Comparison of ENCODE assay signal across 37 cellular contexts in genomic region chr15:33320017-33320416, GRCh38. TPM values are rescaled to one million over a fixed set of nuclear protein-coding genes. Genes with fewer than 3 reads are reported as not detected.
"Had no signal": no experiment of that assay in that cellular context is flagged by ENCODE, and none has a peak within 500 bp of the region (broad histone marks: within the 10 kb centered on the region; RNA-seq: fewer than 3 reads in every experiment).

No MANE protein-coding gene starts in this region.

- H3K27me3 ChIP-seq: ascending aorta, breast epithelium had no signal

- ATAC-seq: activated naive CD4-positive, alpha-beta T cell treated with anti-CD3 and anti-CD28 coated beads, Interleukin-2, amount 50 U/mL, for 72 hours; activated naive CD8-positive, alpha-beta T cell treated with anti-CD3 and anti-CD28 coated beads, Interleukin-2, amount 50 U/mL, for 24 hours; activated T-cell treated with anti-CD3 and anti-CD28 coated beads, Interleukin-2, amount 50 U/mL, for 4 hours; activated T-cell treated with anti-CD3 and anti-CD28 coated beads, Interleukin-2, amount 50 U/mL, for 72 hours; activated T-helper 17 cell treated with anti-CD3 and anti-CD28 coated beads, Interleukin-2, amount 50 U/mL, for 72 hours; body of pancreas had no signal

- H3K9me3 ChIP-seq: adrenal gland, ascending aorta, body of pancreas, breast epithelium had no signal

- H3K4me3 ChIP-seq: adrenal gland, ascending aorta, body of pancreas, breast epithelium, cardiac muscle cell had no signal

- H3K27ac ChIP-seq: adrenal gland, ascending aorta, body of pancreas, brain microvascular endothelial cell, breast epithelium, cardiac muscle cell had no signal

- H3K4me1 Mint-ChIP-seq: activated naive CD4-positive, alpha-beta T cell treated with anti-CD3 and anti-CD28 coated beads, Interleukin-2, amount 10 ng/mL, durations not matched to agents 7 days and 5 days; activated T-helper 17 cell treated with anti-CD3 and anti-CD28 coated beads, Interleukin-2, amount 50 U/mL, for 72 hours; central memory CD8-positive, alpha-beta T cell had no signal

- H3K36me3 ChIP-seq: adrenal gland, ascending aorta, brain microvascular endothelial cell, breast epithelium, cardiac muscle cell had no signal

- DNase-seq: activated effector memory CD4-positive, alpha-beta T cell treated with anti-CD3 and anti-CD28 coated beads, Interleukin-2, amount 50 U/mL, for 16 hours; activated effector memory CD4-positive, alpha-beta T cell treated with Interleukin-2 at 50 U/mL for 16 hours; activated gamma-delta T cell; activated gamma-delta T cell treated with Interleukin-2 at 50 U/mL for 16 hours; activated naive CD4-positive, alpha-beta T cell; activated naive CD4-positive, alpha-beta T cell treated with anti-CD3 and anti-CD28 coated beads for 36 hours; activated naive CD4-positive, alpha-beta T cell treated with anti-CD3 and anti-CD28 coated beads, Interleukin-2, amount 10 ng/mL, durations not matched to agents 7 days and 5 days; activated naive CD4-positive, alpha-beta T cell treated with anti-CD3 and anti-CD28 coated beads, Interleukin-2, amount 50 U/mL, for 16 hours; activated naive CD4-positive, alpha-beta T cell treated with Interleukin-2 at 50 U/mL for 16 hours; activated naive CD8-positive, alpha-beta T cell treated with anti-CD3 and anti-CD28 coated beads for 36 hours; activated naive CD8-positive, alpha-beta T cell treated with anti-CD3 and anti-CD28 coated beads, Interleukin-2, amount 10 ng/mL, durations not matched to agents 7 days and 5 days; activated naive CD8-positive, alpha-beta T cell treated with anti-CD3 and anti-CD28 coated beads, Interleukin-2, amount 50 U/mL, for 24 hours; activated T-cell treated with anti-CD3 and anti-CD28 coated beads, Interleukin-2, amount 50 U/mL, for 24 hours; activated T-cell treated with anti-CD3 and anti-CD28 coated beads, Interleukin-2, amount 50 U/mL, for 4 hours; activated T-cell treated with anti-CD3 and anti-CD28 coated beads, Interleukin-2, amount 50 U/mL, for 48 hours; activated T-cell treated with anti-CD3 and anti-CD28 coated beads, Interleukin-2, amount 50 U/mL, for 72 hours; adrenal gland; amniotic stem cell; amygdala; anterior cingulate cortex; aorta; body of pancreas; brain microvascular endothelial cell; caudate nucleus; central memory CD4-positive, alpha-beta T cell; cerebellar nuclear complex had no signal

- H3K4me3 Mint-ChIP-seq: activated naive CD4-positive, alpha-beta T cell treated with anti-CD3 and anti-CD28 coated beads for 36 hours; activated naive CD4-positive, alpha-beta T cell treated with anti-CD3 and anti-CD28 coated beads, Interleukin-2, amount 10 ng/mL, durations not matched to agents 7 days and 5 days; activated naive CD4-positive, alpha-beta T cell treated with anti-CD3 and anti-CD28 coated beads, Interleukin-2, amount 50 U/mL, for 24 hours; activated naive CD8-positive, alpha-beta T cell; activated naive CD8-positive, alpha-beta T cell treated with anti-CD3 and anti-CD28 coated beads for 36 hours; activated naive CD8-positive, alpha-beta T cell treated with anti-CD3 and anti-CD28 coated beads, Interleukin-2, amount 10 ng/mL, durations not matched to agents 7 days and 5 days; activated naive CD8-positive, alpha-beta T cell treated with anti-CD3 and anti-CD28 coated beads, Interleukin-2, amount 50 U/mL, for 24 hours; activated T-cell treated with anti-CD3 and anti-CD28 coated beads, Interleukin-2, amount 50 U/mL, for 24 hours; activated T-cell treated with anti-CD3 and anti-CD28 coated beads, Interleukin-2, amount 50 U/mL, for 4 hours; activated T-cell treated with anti-CD3 and anti-CD28 coated beads, Interleukin-2, amount 50 U/mL, for 72 hours; activated T-helper 1 cell treated with anti-CD3 and anti-CD28 coated beads, Interleukin-12 subunit alpha, Interleukin-12 subunit beta, Interleukin-2, Interleukin-4 antibody, amounts not matched to agents 30 ng/mL and 10 ng/mL and 1 ng/mL, durations not matched to agents 14 hours and 24 hours and 36 hours; activated T-helper 17 cell treated with anti-CD3 and anti-CD28 coated beads, Interleukin-2, amount 50 U/mL, for 72 hours; brain; central memory CD8-positive, alpha-beta T cell had no signal

- H3K27me3 Mint-ChIP-seq: activated naive CD8-positive, alpha-beta T cell treated with anti-CD3 and anti-CD28 coated beads, Interleukin-2, amount 50 U/mL, for 24 hours had no signal

- H3K9me3 Mint-ChIP-seq: activated naive CD4-positive, alpha-beta T cell treated with anti-CD3 and anti-CD28 coated beads for 36 hours; activated naive CD4-positive, alpha-beta T cell treated with anti-CD3 and anti-CD28 coated beads, Interleukin-2, amount 10 ng/mL, durations not matched to agents 7 days and 5 days; activated naive CD4-positive, alpha-beta T cell treated with anti-CD3 and anti-CD28 coated beads, Interleukin-2, amount 50 U/mL, for 24 hours; activated naive CD4-positive, alpha-beta T cell treated with anti-CD3 and anti-CD28 coated beads, Interleukin-2, amount 50 U/mL, for 72 hours; activated naive CD8-positive, alpha-beta T cell treated with anti-CD3 and anti-CD28 coated beads for 36 hours; activated naive CD8-positive, alpha-beta T cell treated with anti-CD3 and anti-CD28 coated beads, Interleukin-2, amount 10 ng/mL, durations not matched to agents 7 days and 5 days; activated naive CD8-positive, alpha-beta T cell treated with anti-CD3 and anti-CD28 coated beads, Interleukin-2, amount 50 U/mL, for 24 hours; activated T-cell treated with anti-CD3 and anti-CD28 coated beads, Interleukin-2, amount 50 U/mL, for 24 hours; activated T-cell treated with anti-CD3 and anti-CD28 coated beads, Interleukin-2, amount 50 U/mL, for 4 hours; activated T-cell treated with anti-CD3 and anti-CD28 coated beads, Interleukin-2, amount 50 U/mL, for 72 hours; activated T-helper 1 cell treated with anti-CD3 and anti-CD28 coated beads, Interleukin-12 subunit alpha, Interleukin-12 subunit beta, Interleukin-2, Interleukin-4 antibody, amounts not matched to agents 30 ng/mL and 10 ng/mL and 1 ng/mL, durations not matched to agents 14 hours and 24 hours and 36 hours; activated T-helper 17 cell treated with anti-CD3 and anti-CD28 coated beads, Interleukin-2, amount 50 U/mL, for 72 hours; activated T-helper 2 cell treated with anti-CD3 and anti-CD28 coated beads, Interferon-gamma antibody, Interleukin-2, Interleukin-4, amounts not matched to agents 10 μg/mL and 5 μg/mL and 100 μg/mL, durations not matched to agents 14 hours and 24 hours and 36 hours; brain; central memory CD8-positive, alpha-beta T cell had no signal

- H3K27ac Mint-ChIP-seq: activated naive CD4-positive, alpha-beta T cell treated with anti-CD3 and anti-CD28 coated beads for 36 hours; activated naive CD4-positive, alpha-beta T cell treated with anti-CD3 and anti-CD28 coated beads, Interleukin-2, amount 10 ng/mL, durations not matched to agents 7 days and 5 days; activated naive CD4-positive, alpha-beta T cell treated with anti-CD3 and anti-CD28 coated beads, Interleukin-2, amount 50 U/mL, for 24 hours; activated naive CD4-positive, alpha-beta T cell treated with anti-CD3 and anti-CD28 coated beads, Interleukin-2, amount 50 U/mL, for 72 hours; activated naive CD8-positive, alpha-beta T cell; activated naive CD8-positive, alpha-beta T cell treated with anti-CD3 and anti-CD28 coated beads for 36 hours; activated naive CD8-positive, alpha-beta T cell treated with anti-CD3 and anti-CD28 coated beads, Interleukin-2, amount 10 ng/mL, durations not matched to agents 7 days and 5 days; activated naive CD8-positive, alpha-beta T cell treated with anti-CD3 and anti-CD28 coated beads, Interleukin-2, amount 50 U/mL, for 24 hours; activated T-cell treated with anti-CD3 and anti-CD28 coated beads, Interleukin-2, amount 50 U/mL, for 24 hours; activated T-cell treated with anti-CD3 and anti-CD28 coated beads, Interleukin-2, amount 50 U/mL, for 72 hours; activated T-helper 1 cell treated with anti-CD3 and anti-CD28 coated beads, Interleukin-12 subunit alpha, Interleukin-12 subunit beta, Interleukin-2, Interleukin-4 antibody, amounts not matched to agents 30 ng/mL and 10 ng/mL and 1 ng/mL, durations not matched to agents 14 hours and 24 hours and 36 hours; activated T-helper 17 cell treated with anti-CD3 and anti-CD28 coated beads, Interleukin-2, amount 50 U/mL, for 72 hours; activated T-helper 2 cell treated with anti-CD3 and anti-CD28 coated beads, Interferon-gamma antibody, Interleukin-2, Interleukin-4, amounts not matched to agents 10 μg/mL and 5 μg/mL and 100 μg/mL, durations not matched to agents 14 hours and 24 hours and 36 hours; brain had no signal

- H3K36me3 Mint-ChIP-seq: activated naive CD4-positive, alpha-beta T cell treated with anti-CD3 and anti-CD28 coated beads, Interleukin-2, amount 10 ng/mL, durations not matched to agents 7 days and 5 days; activated naive CD4-positive, alpha-beta T cell treated with anti-CD3 and anti-CD28 coated beads, Interleukin-2, amount 50 U/mL, for 24 hours; activated naive CD4-positive, alpha-beta T cell treated with anti-CD3 and anti-CD28 coated beads, Interleukin-2, amount 50 U/mL, for 72 hours; activated naive CD8-positive, alpha-beta T cell; activated naive CD8-positive, alpha-beta T cell treated with anti-CD3 and anti-CD28 coated beads for 36 hours; activated naive CD8-positive, alpha-beta T cell treated with anti-CD3 and anti-CD28 coated beads, Interleukin-2, amount 10 ng/mL, durations not matched to agents 7 days and 5 days; brain had no signal

RNA-seq across cellular contexts. Expression of gene RYR3, which starts 9.2 kb away (rescaled TPM):
- total RNA-seq: activated naive CD4-positive, alpha-beta T cell treated with anti-CD3 and anti-CD28 coated beads for 36 hours; activated naive CD4-positive, alpha-beta T cell treated with anti-CD3 and anti-CD28 coated beads, Interleukin-2, amount 50 U/mL, for 72 hours; activated naive CD8-positive, alpha-beta T cell treated with anti-CD3 and anti-CD28 coated beads for 36 hours; activated naive CD8-positive, alpha-beta T cell treated with anti-CD3 and anti-CD28 coated beads, Interleukin-2, amount 10 ng/mL, durations not matched to agents 7 days and 5 days; activated T-cell treated with anti-CD3 and anti-CD28 coated beads, Interleukin-2, amount 50 U/mL, for 4 hours; activated T-cell treated with anti-CD3 and anti-CD28 coated beads, Interleukin-2, amount 50 U/mL, for 72 hours; activated T-helper 1 cell treated with anti-CD3 and anti-CD28 coated beads, Interleukin-12 subunit alpha, Interleukin-12 subunit beta, Interleukin-2, Interleukin-4 antibody, amounts not matched to agents 30 ng/mL and 10 ng/mL and 1 ng/mL, durations not matched to agents 14 hours and 24 hours and 36 hours; activated T-helper 17 cell treated with anti-CD3 and anti-CD28 coated beads, Interleukin-2, amount 50 U/mL, for 72 hours had no signal
